20 cellular contexts compared by ENCODE assay signal in the genomic region with DNA sequence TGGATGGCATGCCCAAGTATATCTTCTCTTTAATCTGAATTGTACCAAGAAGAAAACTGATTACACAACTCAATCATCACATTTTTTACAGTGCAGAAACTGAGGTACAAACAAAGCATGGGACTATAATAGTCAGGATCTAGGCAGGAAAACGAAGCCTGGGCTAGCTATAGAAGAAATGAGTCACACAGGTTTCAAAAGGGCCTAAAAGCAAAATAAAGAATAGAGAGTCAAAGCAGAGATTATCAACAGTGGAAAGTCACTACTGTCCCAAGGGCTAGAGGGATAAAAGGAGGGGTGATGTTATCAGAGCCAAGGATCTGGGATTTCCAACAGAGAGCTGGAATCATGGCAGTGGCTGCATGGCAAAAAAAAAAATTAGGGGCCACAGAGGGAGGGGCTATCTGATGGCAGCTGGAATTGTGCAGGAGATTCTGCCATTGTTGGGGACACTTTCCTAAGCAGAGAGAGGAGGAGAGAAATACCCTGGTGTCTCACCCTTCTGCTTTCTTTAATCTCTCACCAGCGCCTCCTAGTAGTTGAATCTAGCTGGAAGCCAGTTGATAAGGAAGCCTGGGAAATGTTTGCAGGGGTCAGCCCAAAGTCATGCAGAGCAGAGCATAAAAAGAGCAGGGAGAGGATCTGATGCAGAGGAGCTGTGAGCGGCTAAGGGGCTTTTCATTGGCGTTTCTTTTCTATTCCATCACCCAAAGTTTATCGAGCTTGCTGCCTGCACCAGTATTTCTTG.
"Had no signal": no experiment of that assay in that cellular context is flagged by ENCODE, and none has a peak within 500 bp of the region (broad histone marks: within the 10 kb centered on the region; RNA-seq: fewer than 3 reads in every experiment).

No MANE protein-coding gene starts in this region.

- H3K27me3 ChIP-seq: right lobe of liver, spleen had no signal

- H3K36me3 Mint-ChIP-seq: activated naive CD4-positive, alpha-beta T cell treated with anti-CD3 and anti-CD28 coated beads, Interleukin-2, amount 50 U/mL, for 24 hours; brain; memory B cell; type B pancreatic cell had no signal

- H3K27me3 Mint-ChIP-seq: activated naive CD4-positive, alpha-beta T cell treated with anti-CD3 and anti-CD28 coated beads, Interleukin-2, amount 50 U/mL, for 24 hours had no signal

- H3K4me1 ChIP-seq: prostate gland, right lobe of liver, spleen had no signal

- H3K4me3 Mint-ChIP-seq: activated naive CD4-positive, alpha-beta T cell treated with anti-CD3 and anti-CD28 coated beads, Interleukin-2, amount 50 U/mL, for 24 hours; brain; memory B cell; nephron; stimulated activated naive B cell treated with anti-CD40 and anti-IgM and Interleukin-4, amounts not matched to agents 10 μg/mL and 1 μg/mL and 100 μg/mL, for 72 hours; T-helper 1 cell treated with Interleukin-12 subunit alpha and Interleukin-12 subunit beta and Interleukin-4 antibody, amounts not matched to agents 30 μg/mL and 1 μg/mL, for 36 hours; type B pancreatic cell had no signal

- H3K27ac Mint-ChIP-seq: activated naive CD4-positive, alpha-beta T cell treated with anti-CD3 and anti-CD28 coated beads, Interleukin-2, amount 50 U/mL, for 24 hours; activated T-helper 2 cell treated with anti-CD3 and anti-CD28 coated beads, Interferon-gamma antibody, Interleukin-2, Interleukin-4, amounts not matched to agents 10 μg/mL and 5 μg/mL and 100 μg/mL, durations not matched to agents 14 hours and 24 hours and 36 hours; brain; memory B cell; nephron; stimulated activated naive B cell treated with anti-CD40 and anti-IgM and Interleukin-4, amounts not matched to agents 10 μg/mL and 1 μg/mL and 100 μg/mL, for 72 hours; T-helper 1 cell treated with Interleukin-12 subunit alpha and Interleukin-12 subunit beta and Interleukin-4 antibody, amounts not matched to agents 30 μg/mL and 1 μg/mL, for 36 hours; type B pancreatic cell had no signal

- FAIRE-seq: islet of Langerhans, TTC549 had no signal

- H3K4me1 Mint-ChIP-seq: activated naive CD4-positive, alpha-beta T cell treated with anti-CD3 and anti-CD28 coated beads, Interleukin-2, amount 50 U/mL, for 24 hours; memory B cell had no signal

- ATAC-seq: activated CD4-positive, CD25-positive, alpha-beta regulatory T cell treated with anti-CD3 and anti-CD28 coated beads, Interleukin-2, amount 50 U/mL, for 24 hours; left lobe of liver; right lobe of liver; stimulated activated naive B cell treated with anti-CD40 and anti-IgM and Interleukin-4, amounts not matched to agents 10 μg/mL and 1 μg/mL and 100 μg/mL, for 72 hours had no signal

- H3K27ac ChIP-seq: epithelial cell of prostate, prostate gland, right lobe of liver, spleen had no signal

- H3K4me3 ChIP-seq: prostate gland, right lobe of liver, spleen had no signal

- H3K9me3 Mint-ChIP-seq: activated T-helper 2 cell treated with anti-CD3 and anti-CD28 coated beads, Interferon-gamma antibody, Interleukin-2, Interleukin-4, amounts not matched to agents 10 μg/mL and 5 μg/mL and 100 μg/mL, durations not matched to agents 14 hours and 24 hours and 36 hours; memory B cell; T-helper 1 cell treated with Interleukin-12 subunit alpha and Interleukin-12 subunit beta and Interleukin-4 antibody, amounts not matched to agents 30 μg/mL and 1 μg/mL, for 36 hours; type B pancreatic cell had no signal

- H3K36me3 ChIP-seq: prostate gland, right lobe of liver, spleen had no signal

- DNase-seq: amygdala; effector CD8-positive, alpha-beta T cell; hypothalamus; right lobe of liver; spleen; stimulated activated CD4-positive, alpha-beta T cell treated with anti-CD3 and anti-CD28 coated beads, Interleukin-1b, Interleukin-23, amount 100 ng/mL, for 48 hours; stimulated activated naive B cell treated with anti-CD40 and anti-IgM and Interleukin-4, amounts not matched to agents 10 μg/mL and 1 μg/mL and 100 μg/mL, for 72 hours had no signal

- H3K9me3 ChIP-seq: prostate gland, right lobe of liver had no signal
